In genomic region chr15:69806287-69806915, GRCh38 we compare ENCODE assay signal across 13 cellular contexts.
DNase-seq lines count a peak whose midpoint lies in the region; ATAC-seq and TF ChIP-seq lines count a peak whose summit lies in the region.
"Had no signal": no experiment of that assay in that cellular context is flagged by ENCODE, and none has a peak within 500 bp of the region (broad histone marks: within the 10 kb centered on the region; RNA-seq: fewer than 3 reads in every experiment).

No MANE protein-coding gene starts in this region.

- H3K27ac ChIP-seq in BLaER1, result no peak overlapping the region
- H3K27ac ChIP-seq in DND-41 (ENCODE audit: low read length), result no peak overlapping the region
- H3K27ac ChIP-seq in mesendoderm (ENCODE audit: low read depth, low read length), result no peak overlapping the region
- H3K27ac ChIP-seq: SJCRH30 had no signal

- peak; percentile 75 for DNase-seq in DND-41
- peak; percentile 10 for DNase-seq in NAMALWA (ENCODE audit: low spot score)
- peak; percentile 21 for DNase-seq in mesendoderm
- DNase-seq in HUDEP-2 (lab: John Stamatoyannopoulos, UW; ENCODE audit: unreplicated experiment in 76 of 76), result no peak
- DNase-seq in iPS-NIHi11 (ENCODE audit: low spot score), result no peak
- DNase-seq in stimulated activated CD4-positive, alpha-beta T cell treated with anti-CD3 and anti-CD28 coated beads, Interleukin-4, amount 100 ng/mL, for 24 hours, result no peak
- no peak for DNase-seq in activated T-cell treated with anti-CD3 and anti-CD28 coated beads, Interleukin-2, amount 50 U/mL, for 1 hour
- DNase-seq: KBM-7, MG63, NCI-H187 treated with DMSO at 0.1 percent for 48 hours, NCI-H446 had no signal

- H2AFZ ChIP-seq in DND-41 (ENCODE audit: low read depth, low read length), result no peak overlapping the region

- H3K4me2 ChIP-seq in BLaER1 (peak overlapping the region; percentile 8), DND-41 (ENCODE audit: insufficient read depth, low read length) (peak overlapping the region; percentile 22; the same call in 1 of the 2 replicates), mesendoderm (ENCODE audit: low read length) (no peak overlapping the region)

- H4K5ac ChIP-seq in mesendoderm (ENCODE audit: low read length), result no peak overlapping the region

- H3K4me3 ChIP-seq in BLaER1 (no peak overlapping the region), DND-41 (ENCODE audit: low read depth in 1 of 2, low read length in 2 of 2) (no peak overlapping the region), mesendoderm (ENCODE audit: low read length) (no peak overlapping the region)
- H3K4me3 ChIP-seq: MG63, SJCRH30 had no signal

- H3K9ac ChIP-seq in BLaER1 (no peak overlapping the region), DND-41 (ENCODE audit: low read depth, low read length) (no peak overlapping the region), mesendoderm (ENCODE audit: low read length) (no peak overlapping the region)

- H2BK120ac ChIP-seq in mesendoderm (ENCODE audit: low read depth, low read length), result no peak overlapping the region

- no peak overlapping the region for H3K4ac ChIP-seq in mesendoderm (ENCODE audit: low read depth, low read length)

- no peak overlapping the region for H2AK5ac ChIP-seq in mesendoderm (ENCODE audit: low read length)

- H3K9me3 ChIP-seq in BLaER1 (no peaks in the 10 kb centered on the region), DND-41 (ENCODE audit: insufficient read depth, low read length, severe bottlenecking) (no peaks in the 10 kb centered on the region)
- H3K9me3 ChIP-seq: MG63, SJCRH30 had no signal

- H3K79me2 ChIP-seq in DND-41 (ENCODE audit: insufficient read depth, low read length) (no peaks in the 10 kb centered on the region), mesendoderm (ENCODE audit: control insufficient read depth, insufficient read depth, low read length) (no peaks in the 10 kb centered on the region)

- H3K56ac ChIP-seq in mesendoderm (ENCODE audit: low read length), result no peak overlapping the region

- H3K27me3 ChIP-seq in BLaER1, result no peaks in the 10 kb centered on the region
- H3K27me3 ChIP-seq in DND-41 (ENCODE audit: insufficient read depth, low read length, poor library complexity), result no peaks in the 10 kb centered on the region
- no peaks in the 10 kb centered on the region for H3K27me3 ChIP-seq in mesendoderm (ENCODE audit: insufficient read depth, low read length, poor library complexity)

- no peak overlapping the region for H2BK15ac ChIP-seq in mesendoderm (replicated peaks; ENCODE audit: low read depth)

- no peak overlapping the region for H4K8ac ChIP-seq in mesendoderm (ENCODE audit: low read depth, low read length)

- peak; percentile 96 for ATAC-seq in DND-41 (ENCODE audit: insufficient read depth, low read depth)

- no peaks in the 10 kb centered on the region for H4K20me1 ChIP-seq in BLaER1
- H4K20me1 ChIP-seq in DND-41 (ENCODE audit: insufficient read depth, low read length), result no peaks in the 10 kb centered on the region; the same call in 1 of the 2 replicates

- no peaks in the 10 kb centered on the region for H3K79me1 ChIP-seq in mesendoderm (ENCODE audit: low read length)

- TF ChIP-seq CTCF in DND-41 (IDR thresholded peaks at IDR 0.05; ENCODE audit: borderline replicate concordance, extremely low read depth, low read length, poor library complexity, severe bottlenecking), result peak; percentile 53

- H2BK5ac ChIP-seq in mesendoderm (ENCODE audit: low read length), result no peak overlapping the region

- H3K36me3 ChIP-seq in BLaER1 (no peaks in the 10 kb centered on the region), DND-41 (ENCODE audit: insufficient read depth, low read length) (no peaks in the 10 kb centered on the region), mesendoderm (ENCODE audit: control insufficient read depth, insufficient read depth, low read length) (no peaks in the 10 kb centered on the region)
- H3K36me3 ChIP-seq: MG63, SJCRH30 had no signal

- no peak overlapping the region for H3K18ac ChIP-seq in mesendoderm (ENCODE audit: low read length)

- H3K4me1 ChIP-seq in BLaER1 (peaks cover 8% of the 10 kb centered on the region), DND-41 (ENCODE audit: insufficient read depth, low read length) (peaks cover 17% of the 10 kb centered on the region), mesendoderm (ENCODE audit: control insufficient read depth, low read depth, low read length) (no peaks in the 10 kb centered on the region)

- no peak overlapping the region for H3K23ac ChIP-seq in mesendoderm (ENCODE audit: low read length)

- no CpG with 5 or more reads among the region's 10 CpGs for WGBS in mesendoderm (ENCODE audit: extremely low coverage, insufficient coverage, low lambda C conversion rate)

Comparison
In these comparisons a context has a peak if more than half of its experiments do, and no peak if none do; other contexts are left out.
1. DNase-seq: peak in DND-41 (single experiment), NAMALWA (single experiment) and mesendoderm (single experiment); none in HUDEP-2 (0 of 76), iPS-NIHi11 (single experiment), stimulated activated CD4-positive, alpha-beta T cell treated with anti-CD3 and anti-CD28 coated beads, Interleukin-4, amount 100 ng/mL, for 24 hours (single experiment) and activated T-cell treated with anti-CD3 and anti-CD28 coated beads, Interleukin-2, amount 50 U/mL, for 1 hour (single experiment).